18 cellular contexts compared by ENCODE assay signal in genomic region chrX:130877892-130878321, GRCh38.
"Had no signal": no experiment of that assay in that cellular context is flagged by ENCODE, and none has a peak within 500 bp of the region (broad histone marks: within the 10 kb centered on the region; RNA-seq: fewer than 3 reads in every experiment).

No MANE protein-coding gene starts in this region.

- H3K4me3 Mint-ChIP-seq: dendritic cell treated with granulocyte-macrophage colony-stimulating factor and Interleukin-4, amounts not matched to agents 40 ng/mL and 50 ng/mL, for 4 days; effector memory CD8-positive, alpha-beta T cell; natural killer cell; T-helper 2 cell treated with Interferon-gamma antibody and Interleukin-4, amounts not matched to agents 5 μg/mL and 100 μg/mL, for 36 hours had no signal

- H3K27ac Mint-ChIP-seq: dendritic cell treated with granulocyte-macrophage colony-stimulating factor and Interleukin-4, amounts not matched to agents 40 ng/mL and 50 ng/mL, for 4 days; effector memory CD8-positive, alpha-beta T cell; natural killer cell; T-helper 2 cell treated with Interferon-gamma antibody and Interleukin-4, amounts not matched to agents 5 μg/mL and 100 μg/mL, for 36 hours had no signal

- FAIRE-seq: islet of Langerhans had no signal

- H3K36me3 ChIP-seq: heart right ventricle, suprapubic skin, upper lobe of left lung had no signal

- H3K4me3 ChIP-seq: body of pancreas, heart right ventricle, lung, suprapubic skin, upper lobe of left lung had no signal

- DNase-seq: activated CD4-positive, alpha-beta T cell treated with anti-CD3 and anti-CD28 coated beads, Interleukin-2, amount 50 U/mL, for 4 hours; activated CD4-positive, CD25-positive, alpha-beta regulatory T cell treated with anti-CD3 and anti-CD28 coated beads, Interleukin-2, amount 50 U/mL, for 72 hours; activated naive CD4-positive, alpha-beta T cell treated with anti-CD3 and anti-CD28 coated beads, Interleukin-2, amount 50 U/mL, for 16 hours; activated T-cell treated with anti-CD3 and anti-CD28 coated beads, Interleukin-2, amount 50 U/mL, for 1 hour; body of pancreas; effector memory CD8-positive, alpha-beta T cell; erythroblast; heart right ventricle; natural killer cell; nucleus accumbens; stimulated activated CD4-positive, alpha-beta T cell treated with anti-CD3 and anti-CD28 coated beads, Interleukin-2, amount 100 ng/mL, for 48 hours; stimulated activated naive CD8-positive, alpha-beta T cell treated with anti-CD3 and anti-CD28 coated beads, Interleukin-15, Interleukin-2, amounts not matched to agents 100 U/mL and 50 U/mL, for 24 hours; upper lobe of left lung had no signal

- H3K27me3 ChIP-seq: body of pancreas, suprapubic skin, upper lobe of left lung had no signal

- H3K9me3 Mint-ChIP-seq: effector memory CD8-positive, alpha-beta T cell; natural killer cell; T-helper 2 cell treated with Interferon-gamma antibody and Interleukin-4, amounts not matched to agents 5 μg/mL and 100 μg/mL, for 36 hours had no signal

- H3K9me3 ChIP-seq: body of pancreas, suprapubic skin, upper lobe of left lung had no signal

- H3K36me3 Mint-ChIP-seq: natural killer cell had no signal

- H3K27me3 Mint-ChIP-seq: dendritic cell treated with granulocyte-macrophage colony-stimulating factor and Interleukin-4, amounts not matched to agents 40 ng/mL and 50 ng/mL, for 4 days; effector memory CD8-positive, alpha-beta T cell had no signal

- H3K27ac ChIP-seq: body of pancreas, suprapubic skin, upper lobe of left lung had no signal
